8 cellular contexts compared by ENCODE assay signal in the genomic region with DNA sequence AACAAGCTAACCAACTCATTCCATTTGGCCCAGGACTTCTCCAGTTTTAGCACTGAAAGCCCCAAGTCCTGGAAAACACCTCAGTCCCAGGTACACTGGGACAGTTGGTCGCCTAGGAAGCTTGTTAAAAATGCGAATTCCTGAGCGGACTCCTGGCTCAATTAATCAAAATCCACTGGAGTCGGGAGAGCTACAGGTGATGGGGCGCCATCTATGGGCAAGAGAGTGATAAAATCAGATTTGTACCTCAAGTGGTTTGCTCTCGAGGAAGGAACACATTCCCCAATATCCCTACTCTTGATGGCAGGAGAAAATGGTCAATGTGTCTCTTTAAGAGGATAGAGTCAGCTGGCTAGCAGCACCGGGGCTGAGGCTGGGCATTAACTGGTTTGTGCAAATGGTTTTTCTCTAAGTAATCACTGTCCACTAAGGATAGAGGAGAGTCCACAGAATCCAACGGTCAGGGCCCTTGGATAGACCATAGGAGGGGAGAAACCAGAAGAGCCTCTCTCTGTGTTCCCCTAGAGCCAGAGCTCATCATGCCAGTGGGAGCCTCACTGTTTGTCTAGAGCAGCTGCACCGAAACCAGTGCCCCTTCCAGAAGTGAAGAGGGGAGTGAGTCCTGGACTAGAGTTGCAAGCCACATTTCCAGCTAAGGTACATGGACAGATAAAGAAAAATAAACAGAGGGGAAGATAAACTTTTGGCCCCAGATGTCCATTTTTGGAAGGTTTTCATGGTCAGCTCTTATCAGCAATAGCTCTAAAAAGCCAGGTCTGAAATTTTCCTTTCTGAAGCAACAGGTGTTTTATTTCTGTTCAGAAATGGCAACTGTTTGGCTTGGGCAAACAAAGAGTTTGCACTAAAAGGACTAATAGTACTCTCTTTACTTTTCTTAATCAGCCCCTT.
DNase-seq lines count a peak whose midpoint lies in the region; ATAC-seq and TF ChIP-seq lines count a peak whose summit lies in the region.

No MANE protein-coding gene starts in this region.

- ATAC-seq in HG03045 (IDR thresholded peaks at IDR 0.05; ENCODE audit: unreplicated experiment) (no peak), GM18867 (IDR thresholded peaks at IDR 0.05; ENCODE audit: unreplicated experiment) (no peak)

- H3K9me3 ChIP-seq in adipocyte (ENCODE audit: control insufficient read depth, low read length) (no peaks in the 10 kb centered on the region), right atrium auricular region (no peaks in the 10 kb centered on the region)

- H3K4me3 ChIP-seq in adipocyte (ENCODE audit: low read length) (peak overlapping the region; percentile 77), right atrium auricular region (no peak overlapping the region), rectal smooth muscle tissue (ENCODE audit: low read length) (peak overlapping the region; percentile 44)

- peak; percentile 66 to 87 for TF ChIP-seq CTCF in right atrium auricular region (IDR thresholded peaks at IDR 0.05)

- no peak overlapping the region for H3K27ac ChIP-seq in right atrium auricular region
- H3K27ac ChIP-seq in rectal smooth muscle tissue (ENCODE audit: low read depth, low read length): no peak overlapping the region

- H3K36me3 ChIP-seq in adipocyte (ENCODE audit: control insufficient read depth, insufficient read depth, low read length, severe bottlenecking) (no peaks in the 10 kb centered on the region), right atrium auricular region (no peaks in the 10 kb centered on the region), rectal smooth muscle tissue (ENCODE audit: control insufficient read depth, insufficient read depth, low read length) (no peaks in the 10 kb centered on the region)

- peaks cover 27% of the 10 kb centered on the region for H3K4me1 ChIP-seq in adipocyte (ENCODE audit: control insufficient read depth, insufficient read depth, low read length)
- peaks cover 0 to 14% of the 10 kb centered on the region in 2 donors for H3K4me1 ChIP-seq in right atrium auricular region
- H3K4me1 ChIP-seq in rectal smooth muscle tissue (ENCODE audit: control insufficient read depth, insufficient read depth, low read length): peaks cover 4% of the 10 kb centered on the region

- H3K9ac ChIP-seq in adipocyte (ENCODE audit: low read length): peak overlapping the region; percentile 34
- no peak overlapping the region for H3K9ac ChIP-seq in rectal smooth muscle tissue (ENCODE audit: low read length)

- DNase-seq in DMS79 (lab: John Stamatoyannopoulos, UW): peak; percentile 10
- DNase-seq in Kasumi-1 (lab: John Stamatoyannopoulos, UW): peak; percentile 45 to 73
- DNase-seq in SHP77 (lab: John Stamatoyannopoulos, UW): peak; percentile 65 to 66
- DNase-seq in adipocyte (ENCODE audit: low read depth): peak; percentile 79
- DNase-seq in right atrium auricular region (ENCODE audit: low spot score): no peak

- H3K27me3 ChIP-seq in adipocyte (replicated peaks; ENCODE audit: control insufficient read depth, insufficient read depth, low read length): no peaks in the 10 kb centered on the region
- H3K27me3 ChIP-seq in right atrium auricular region: no peaks in the 10 kb centered on the region
- H3K27me3 ChIP-seq in rectal smooth muscle tissue (ENCODE audit: control insufficient read depth, insufficient read depth, low read length): no peaks in the 10 kb centered on the region

Comparison
In these comparisons a context has a peak if more than half of its experiments do, and no peak if none do; other contexts are left out.
1. H3K4me3 ChIP-seq: peak in adipocyte (single experiment) and rectal smooth muscle tissue (single experiment); none in right atrium auricular region (0 of 2).